15 cellular contexts compared by ENCODE assay signal in genomic region chr14:50631408-50631821, GRCh38. TPM values are rescaled to one million over a fixed set of nuclear protein-coding genes. Genes with fewer than 3 reads are reported as not detected.
DNase-seq lines count a peak whose midpoint lies in the region; ATAC-seq and TF ChIP-seq lines count a peak whose summit lies in the region.
"Had no signal": no experiment of that assay in that cellular context is flagged by ENCODE, and none has a peak within 500 bp of the region (broad histone marks: within the 10 kb centered on the region; RNA-seq: fewer than 3 reads in every experiment).

No MANE protein-coding gene starts in this region.

- peaks cover 17% of the 10 kb centered on the region for H3K4me1 Mint-ChIP-seq in mesothelial cell of epicardium

- peak overlapping the region; percentile 85 for H3K27ac Mint-ChIP-seq in mesothelial cell of epicardium

- H3K36me3 ChIP-seq in SK-N-MC (ENCODE audit: insufficient read depth, low read length): no peaks in the 10 kb centered on the region; the same call in 1 of the 2 replicates

- no peaks in the 10 kb centered on the region for H3K9me3 ChIP-seq in SK-N-MC (ENCODE audit: low read depth, low read length)
- H3K9me3 ChIP-seq: Peyer's patch had no signal

- TF ChIP-seq CTCF in mesothelial cell of epicardium (IDR thresholded peaks at IDR 0.05; ENCODE audit: unreplicated experiment): no peak

- H3K36me3 Mint-ChIP-seq in mesothelial cell of epicardium: peaks cover 11% of the 10 kb centered on the region

- no peak overlapping the region for H3K4me3 ChIP-seq in SK-N-MC
- H3K4me3 ChIP-seq: K562, Peyer's patch had no signal

- H3K9me3 Mint-ChIP-seq in mesothelial cell of epicardium: peaks cover 5% of the 10 kb centered on the region

- in situ Hi-C loops in ACHN (cut with HindIII; ENCODE audit: low pct_ligation_motif_present, low pct_unique_long_range_greater_than_20kb, low sequenced_read_pairs): no loop called here

- ATAC-seq in HG03097 (IDR thresholded peaks at IDR 0.05; ENCODE audit: low FRiP score, unreplicated experiment): no peak
- ATAC-seq: K562 had no signal

- DNase-seq in EH (ENCODE audit: low read depth) (peak; percentile 29), SK-N-MC (ENCODE audit: low read depth, low spot score) (no peak), cerebellum (ENCODE audit: low spot score) (peak; percentile 38), mesothelial cell of epicardium (ENCODE audit: low spot score in 2 of 2, unreplicated experiment in 2 of 2) (no peak), ACHN (no peak), kidney glomerular epithelial cell (lab: John Stamatoyannopoulos, UW) (no peak), NCI-H1417 (lab: John Stamatoyannopoulos, UW) (no peak)
- DNase-seq: HCEC 1CT, NCI-H1694, NCI-H2171, NCI-H774, Peyer's patch, SHP77 treated with DMSO at 0.1 percent for 48 hours had no signal

- H3K9ac ChIP-seq in SK-N-MC (ENCODE audit: insufficient read length): no peak overlapping the region

- H3K27me3 Mint-ChIP-seq in mesothelial cell of epicardium (ENCODE audit: low read depth): no peaks in the 10 kb centered on the region

- peak overlapping the region; percentile 56 for H3K27ac ChIP-seq in SK-N-MC
- H3K27ac ChIP-seq: Peyer's patch had no signal

- no peak overlapping the region for H3K4me3 Mint-ChIP-seq in mesothelial cell of epicardium

RNA-seq across cellular contexts. Expression of gene SAV1, which starts 36.7 kb away (rescaled TPM):
- total RNA-seq in cerebellum (17.2 TPM), mesothelial cell of epicardium (29.9 to 33.5 TPM (median 31.7 TPM) in 3 replicates)

Comparison
In these comparisons a context has a peak if more than half of its experiments do, and no peak if none do; other contexts are left out.
1. DNase-seq: peak in EH (single experiment) and cerebellum (single experiment); none in SK-N-MC (single experiment), mesothelial cell of epicardium (0 of 2), ACHN (single experiment), kidney glomerular epithelial cell (single experiment) and NCI-H1417 (0 of 3).